1 cellular context compared by ENCODE assay signal in the genomic region with DNA sequence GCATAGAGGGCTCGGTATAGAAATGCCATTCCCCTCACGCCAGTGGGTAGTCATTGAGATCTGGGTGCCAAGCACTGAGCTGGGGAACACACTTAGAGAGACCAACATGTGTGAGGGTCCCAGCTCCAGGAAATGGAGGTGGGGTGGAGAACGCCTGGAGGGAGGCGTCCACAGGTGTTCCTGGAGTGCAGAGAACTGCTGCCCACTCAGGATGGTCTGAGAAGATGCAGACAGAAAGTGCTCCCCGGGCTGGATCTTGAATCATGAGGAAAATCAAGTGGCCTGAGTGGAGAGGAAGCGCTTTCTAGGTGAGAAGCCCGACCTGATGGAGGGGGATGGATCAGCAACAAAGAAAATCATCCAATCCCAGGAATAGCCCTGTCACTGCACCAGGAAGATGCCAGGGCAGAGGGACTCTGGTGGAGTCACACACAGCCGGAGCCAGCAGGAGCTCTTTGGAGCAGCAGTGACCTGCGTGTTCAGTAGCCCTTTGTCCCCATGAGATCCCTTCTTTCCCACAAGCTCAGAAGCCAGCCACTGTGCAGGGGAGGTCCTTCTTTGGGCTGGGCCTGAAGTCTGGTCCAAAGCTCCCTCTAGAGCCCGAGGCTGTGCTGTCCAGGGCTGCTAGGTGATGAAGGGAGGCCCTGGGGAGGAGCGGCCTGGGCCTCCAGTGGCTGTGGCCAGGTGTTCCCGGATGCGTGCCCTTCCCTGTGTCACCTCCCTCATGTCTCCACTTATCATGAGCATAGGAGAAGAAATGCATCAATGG.
TF ChIP-seq lines count a peak whose summit lies in the region.

No MANE protein-coding gene starts in this region.

TF ChIP-seq in WTC11, 78 proteins besides CTCF, POLR2A, EP300 and RAD21 (continued from another document):
- TF ChIP-seq, protein P1, sequence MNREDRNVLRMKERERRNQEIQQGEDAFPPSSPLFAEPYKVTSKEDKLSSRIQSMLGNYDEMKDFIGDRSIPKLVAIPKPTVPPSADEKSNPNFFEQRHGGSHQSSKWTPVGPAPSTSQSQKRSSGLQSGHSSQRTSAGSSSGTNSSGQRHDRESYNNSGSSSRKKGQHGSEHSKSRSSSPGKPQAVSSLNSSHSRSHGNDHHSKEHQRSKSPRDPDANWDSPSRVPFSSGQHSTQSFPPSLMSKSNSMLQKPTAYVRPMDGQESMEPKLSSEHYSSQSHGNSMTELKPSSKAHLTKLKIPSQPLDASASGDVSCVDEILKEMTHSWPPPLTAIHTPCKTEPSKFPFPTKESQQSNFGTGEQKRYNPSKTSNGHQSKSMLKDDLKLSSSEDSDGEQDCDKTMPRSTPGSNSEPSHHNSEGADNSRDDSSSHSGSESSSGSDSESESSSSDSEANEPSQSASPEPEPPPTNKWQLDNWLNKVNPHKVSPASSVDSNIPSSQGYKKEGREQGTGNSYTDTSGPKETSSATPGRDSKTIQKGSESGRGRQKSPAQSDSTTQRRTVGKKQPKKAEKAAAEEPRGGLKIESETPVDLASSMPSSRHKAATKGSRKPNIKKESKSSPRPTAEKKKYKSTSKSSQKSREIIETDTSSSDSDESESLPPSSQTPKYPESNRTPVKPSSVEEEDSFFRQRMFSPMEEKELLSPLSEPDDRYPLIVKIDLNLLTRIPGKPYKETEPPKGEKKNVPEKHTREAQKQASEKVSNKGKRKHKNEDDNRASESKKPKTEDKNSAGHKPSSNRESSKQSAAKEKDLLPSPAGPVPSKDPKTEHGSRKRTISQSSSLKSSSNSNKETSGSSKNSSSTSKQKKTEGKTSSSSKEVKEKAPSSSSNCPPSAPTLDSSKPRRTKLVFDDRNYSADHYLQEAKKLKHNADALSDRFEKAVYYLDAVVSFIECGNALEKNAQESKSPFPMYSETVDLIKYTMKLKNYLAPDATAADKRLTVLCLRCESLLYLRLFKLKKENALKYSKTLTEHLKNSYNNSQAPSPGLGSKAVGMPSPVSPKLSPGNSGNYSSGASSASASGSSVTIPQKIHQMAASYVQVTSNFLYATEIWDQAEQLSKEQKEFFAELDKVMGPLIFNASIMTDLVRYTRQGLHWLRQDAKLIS (CRISPR knock-in tag; IDR thresholded peaks at IDR 0.05; ENCODE audit: borderline replicate concordance), result no peak
- TF ChIP-seq FOXP1 (CRISPR knock-in tag; IDR thresholded peaks at IDR 0.05; ENCODE audit: borderline replicate concordance) (no peak), RORB (CRISPR knock-in tag; IDR thresholded peaks at IDR 0.05) (no peak), HMGA2 (CRISPR knock-in tag; IDR thresholded peaks at IDR 0.05) (no peak)
- TF ChIP-seq, protein P2, sequence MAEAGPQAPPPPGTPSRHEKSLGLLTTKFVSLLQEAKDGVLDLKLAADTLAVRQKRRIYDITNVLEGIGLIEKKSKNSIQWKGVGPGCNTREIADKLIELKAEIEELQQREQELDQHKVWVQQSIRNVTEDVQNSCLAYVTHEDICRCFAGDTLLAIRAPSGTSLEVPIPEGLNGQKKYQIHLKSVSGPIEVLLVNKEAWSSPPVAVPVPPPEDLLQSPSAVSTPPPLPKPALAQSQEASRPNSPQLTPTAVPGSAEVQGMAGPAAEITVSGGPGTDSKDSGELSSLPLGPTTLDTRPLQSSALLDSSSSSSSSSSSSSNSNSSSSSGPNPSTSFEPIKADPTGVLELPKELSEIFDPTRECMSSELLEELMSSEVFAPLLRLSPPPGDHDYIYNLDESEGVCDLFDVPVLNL (CRISPR knock-in tag; IDR thresholded peaks at IDR 0.05; ENCODE audit: borderline replicate concordance, low read depth), result no peak
- TF ChIP-seq, protein P3, sequence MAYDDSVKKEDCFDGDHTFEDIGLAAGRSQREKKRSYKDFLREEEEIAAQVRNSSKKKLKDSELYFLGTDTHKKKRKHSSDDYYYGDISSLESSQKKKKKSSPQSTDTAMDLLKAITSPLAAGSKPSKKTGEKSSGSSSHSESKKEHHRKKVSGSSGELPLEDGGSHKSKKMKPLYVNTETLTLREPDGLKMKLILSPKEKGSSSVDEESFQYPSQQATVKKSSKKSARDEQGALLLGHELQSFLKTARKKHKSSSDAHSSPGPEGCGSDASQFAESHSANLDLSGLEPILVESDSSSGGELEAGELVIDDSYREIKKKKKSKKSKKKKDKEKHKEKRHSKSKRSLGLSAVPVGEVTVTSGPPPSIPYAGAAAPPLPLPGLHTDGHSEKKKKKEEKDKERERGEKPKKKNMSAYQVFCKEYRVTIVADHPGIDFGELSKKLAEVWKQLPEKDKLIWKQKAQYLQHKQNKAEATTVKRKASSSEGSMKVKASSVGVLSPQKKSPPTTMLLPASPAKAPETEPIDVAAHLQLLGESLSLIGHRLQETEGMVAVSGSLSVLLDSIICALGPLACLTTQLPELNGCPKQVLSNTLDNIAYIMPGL (CRISPR knock-in tag; IDR thresholded peaks at IDR 0.05), result no peak
